15 cellular contexts compared by ENCODE assay signal in genomic region chr15:64903331-64903950, GRCh38.
"Had no signal": no experiment of that assay in that cellular context is flagged by ENCODE, and none has a peak within 500 bp of the region (broad histone marks: within the 10 kb centered on the region; RNA-seq: fewer than 3 reads in every experiment).

No MANE protein-coding gene starts in this region.

- H3K36me3 ChIP-seq: adrenal gland, neutrophil, tibial artery had no signal

- H3K27me3 Mint-ChIP-seq: central memory CD8-positive, alpha-beta T cell had no signal

- H3K4me3 ChIP-seq: adrenal gland, lung, tibial artery had no signal

- H3K9me3 ChIP-seq: neutrophil had no signal

- H3K4me3 Mint-ChIP-seq: central memory CD8-positive, alpha-beta T cell had no signal

- ATAC-seq: left cardiac atrium had no signal

- DNase-seq: activated CD4-positive, alpha-beta T cell treated with anti-CD3 and anti-CD28 coated beads for 48 hours; activated gamma-delta T cell treated with Interleukin-2 at 50 U/mL for 16 hours; activated T-cell treated with anti-CD3 and anti-CD28 coated beads, Interleukin-2, amount 50 U/mL, for 1 hour; adrenal gland; dermis blood vessel endothelial cell; foreskin fibroblast; immature natural killer cell; left cardiac atrium; naive B cell; retina; stimulated activated CD4-positive, alpha-beta T cell treated with anti-CD3 and anti-CD28 coated beads, Interleukin-15, amount 100 ng/mL, for 24 hours; tibial artery had no signal

- H3K27me3 ChIP-seq: adrenal gland, tibial artery had no signal

- H3K27ac ChIP-seq: tibial artery had no signal
